In the genomic region with DNA sequence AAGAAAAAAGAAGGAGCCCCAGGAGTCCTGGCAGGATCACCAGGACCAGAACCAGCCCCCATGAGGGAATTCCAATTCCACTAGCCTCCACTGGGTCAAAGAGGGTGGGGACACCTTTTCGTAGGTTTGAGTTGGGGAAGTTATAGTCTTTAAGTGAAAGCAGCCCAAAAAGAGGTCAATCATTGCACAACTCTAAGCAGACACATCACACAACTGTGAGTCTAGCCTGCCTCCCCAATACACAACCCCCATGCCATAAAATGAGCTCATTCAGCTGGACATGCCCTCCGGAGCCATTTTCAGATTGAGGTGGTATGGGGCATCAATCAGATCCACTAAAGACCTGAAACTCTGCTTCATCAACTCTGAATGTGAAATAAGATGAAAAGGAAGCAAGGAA, we compare ENCODE assay signal across 30 cellular contexts.
"Had no signal": no experiment of that assay in that cellular context is flagged by ENCODE, and none has a peak within 500 bp of the region (broad histone marks: within the 10 kb centered on the region; RNA-seq: fewer than 3 reads in every experiment).

No MANE protein-coding gene starts in this region.

- H3K36me3 ChIP-seq: MG63 had no signal

- H3K4me3 ChIP-seq: MG63 had no signal

- H3K9me3 ChIP-seq: MG63 had no signal

- DNase-seq: Karpas-422, Kasumi-1, MG63, MM.1S, NCI-H1048, NCI-H1092, NCI-H1092 treated with DMSO at 0.1 percent for 48 hours, NCI-H1105, NCI-H1105 treated with DMSO at 0.1 percent for 48 hours, NCI-H1417 treated with DMSO at 0.1 percent for 48 hours, NCI-H1436, NCI-H1436 treated with DMSO at 0.1 percent for 48 hours, NCI-H146, NCI-H1694, NCI-H1694 treated with DMSO at 0.1 percent for 48 hours, NCI-H187, NCI-H187 treated with DMSO at 0.1 percent for 48 hours, NCI-H1930, NCI-H2029, NCI-H2029 treated with DMSO at 0.1 percent for 48 hours, NCI-H2081, NCI-H2081 treated with DMSO at 0.1 percent for 48 hours, NCI-H2107, NCI-H2171, NCI-H2227 treated with DMSO at 0.1 percent for 48 hours, NCI-H226, NCI-H345, NCI-H446, NCI-H446 treated with DMSO at 0.1 percent for 48 hours, NCI-H526 had no signal
